In the genomic region with DNA sequence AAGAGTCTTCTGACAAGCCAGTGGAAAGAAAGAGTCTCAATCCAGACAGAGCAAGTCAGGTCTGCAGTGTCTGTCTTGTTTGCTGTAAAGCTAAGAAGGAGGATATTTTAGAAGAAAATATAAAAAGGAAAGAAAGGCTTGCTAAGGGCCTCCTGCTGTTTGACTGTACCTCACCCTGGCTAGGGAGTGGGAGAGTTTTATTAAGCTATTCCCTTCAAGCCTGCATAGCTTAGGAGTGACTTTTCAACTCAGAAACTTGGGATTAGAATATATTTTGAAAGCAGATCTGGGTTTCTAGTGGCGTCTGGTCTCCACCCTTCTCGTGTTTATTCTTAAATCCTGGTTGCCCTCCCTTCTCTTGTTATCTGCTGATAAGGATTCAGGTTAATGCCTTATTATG, we compare ENCODE assay signal across 13 cellular contexts.
A peak's percentile ranks its signal among the peaks of the same experiment; 100 is the strongest.
DNase-seq lines count a peak whose midpoint lies in the region; ATAC-seq, FAIRE-seq and TF ChIP-seq lines count a peak whose summit lies in the region.
"Had no signal": no experiment of that assay in that cellular context is flagged by ENCODE, and none has a peak within 500 bp of the region (broad histone marks: within the 10 kb centered on the region; RNA-seq: fewer than 3 reads in every experiment).

No MANE protein-coding gene starts in this region.

- POLR2A ChIA-PET in Caco-2 (lab: Charles Lee), result no interaction called here

- H3K4me3 ChIP-seq in astrocyte (ENCODE audit: insufficient read depth, low read depth, low read length), result no peak overlapping the region
- no peak overlapping the region for H3K4me3 ChIP-seq in kidney (ENCODE audit: low read length in 2 of 2)
- H3K4me3 ChIP-seq in Caco-2 (ENCODE audit: low read depth, low read length), result no peak overlapping the region
- H3K4me3 ChIP-seq: HAP-1, testis had no signal

- H3K27me3 Mint-ChIP-seq in activated CD4-positive, alpha-beta T cell treated with anti-CD3 and anti-CD28 coated beads, Interleukin-2, amount 10 ng/mL, durations not matched to agents 24 days and 14 days, result no peaks in the 10 kb centered on the region
- H3K27me3 Mint-ChIP-seq in astrocyte (ENCODE audit: low read depth, unreplicated experiment), result no peaks in the 10 kb centered on the region
- no peaks in the 10 kb centered on the region for H3K27me3 Mint-ChIP-seq in stimulated activated memory B cell treated with anti-CD40 and anti-IgM and Interleukin-4, amounts not matched to agents 10 μg/mL and 1 μg/mL and 100 μg/mL, for 72 hours
- H3K27me3 Mint-ChIP-seq in Caco-2 (ENCODE audit: insufficient read depth, unreplicated experiment), result no peaks in the 10 kb centered on the region
- H3K27me3 Mint-ChIP-seq in HFFc6 (ENCODE audit: insufficient read depth), result no peaks in the 10 kb centered on the region

- H2AFZ ChIP-seq in astrocyte (ENCODE audit: low read depth, low read length), result no peak overlapping the region

- H3K4me3 Mint-ChIP-seq in activated CD4-positive, alpha-beta T cell treated with anti-CD3 and anti-CD28 coated beads, Interleukin-2, amount 10 ng/mL, durations not matched to agents 24 days and 14 days, result peak overlapping the region; percentile 48
- H3K4me3 Mint-ChIP-seq in astrocyte (ENCODE audit: unreplicated experiment) (no peak overlapping the region), Caco-2 (ENCODE audit: unreplicated experiment) (no peak overlapping the region), HFFc6 (no peak overlapping the region)
- H3K4me3 Mint-ChIP-seq in stimulated activated memory B cell treated with anti-CD40 and anti-IgM and Interleukin-4, amounts not matched to agents 10 μg/mL and 1 μg/mL and 100 μg/mL, for 72 hours, result no peak overlapping the region

- no peak for ATAC-seq in stimulated activated memory B cell treated with anti-CD40 and anti-IgM and Interleukin-4, amounts not matched to agents 10 μg/mL and 1 μg/mL and 100 μg/mL, for 72 hours

- no peak overlapping the region for H3K27ac ChIP-seq in astrocyte (ENCODE audit: low read depth, low read length)
- peak overlapping the region; percentile 68 to 85 for H3K27ac ChIP-seq in kidney (ENCODE audit: low read depth in 2 of 2, low read length in 2 of 2)

- TF ChIP-seq CTCF in astrocyte (IDR thresholded peaks at IDR 0.05; ENCODE audit: insufficient read depth, low read depth, low read length) (no peak), kidney (IDR thresholded peaks at IDR 0.05; ENCODE audit: borderline replicate concordance, extremely low read depth, insufficient read depth) (no peak), Caco-2 (IDR thresholded peaks at IDR 0.05; ENCODE audit: insufficient read depth in 1 of 2, low read depth in 1 of 2, low read length in 1 of 2, severe bottlenecking in 1 of 2, unreplicated experiment in 1 of 2) (no peak), HFFc6 (IDR thresholded peaks at IDR 0.05) (no peak)

- BruUV-seq in Caco-2 (replicated peaks; lab: Mats Ljungman, UMichigan), result no TSS peak

- DNase-seq in activated CD4-positive, alpha-beta T cell treated with anti-CD3 and anti-CD28 coated beads, Interleukin-2, amount 10 ng/mL, durations not matched to agents 24 days and 14 days, result no peak
- no peak for DNase-seq in activated CD4-positive, alpha-beta T cell treated with anti-CD3 and anti-CD28 coated beads, Interleukin-2, amount 50 U/mL, for 48 hours
- no peak for DNase-seq in astrocyte (ENCODE audit: low read depth)
- no peak for DNase-seq in kidney
- DNase-seq in Caco-2, result no peak
- no peak for DNase-seq in HFFc6
- DNase-seq in dermis blood vessel endothelial cell, result no peak
- DNase-seq: GDM1; NCI-H1105; NK-92 treated with Interleukin-12 subunit alpha and Interleukin-12 subunit beta, amount 100 ng/mL, for 24 hours; testis had no signal

- H3K4me2 ChIP-seq in astrocyte (ENCODE audit: low read length), result no peak overlapping the region

- intact Hi-C loops in activated CD4-positive, alpha-beta T cell treated with anti-CD3 and anti-CD28 coated beads, Interleukin-2, amount 10 ng/mL, durations not matched to agents 24 days and 14 days (cut with micrococcal nuclease), result no loop called here
- intact Hi-C loops in kidney (cut with DNase I) (no loop called here), Caco-2 (cut with micrococcal nuclease; ENCODE audit: unreplicated experiment) (no loop called here)

- H3K9me3 Mint-ChIP-seq in activated CD4-positive, alpha-beta T cell treated with anti-CD3 and anti-CD28 coated beads, Interleukin-2, amount 10 ng/mL, durations not matched to agents 24 days and 14 days, result peaks cover 21% of the 10 kb centered on the region
- peaks cover 2% of the 10 kb centered on the region for H3K9me3 Mint-ChIP-seq in astrocyte (ENCODE audit: unreplicated experiment)
- no peaks in the 10 kb centered on the region for H3K9me3 Mint-ChIP-seq in stimulated activated memory B cell treated with anti-CD40 and anti-IgM and Interleukin-4, amounts not matched to agents 10 μg/mL and 1 μg/mL and 100 μg/mL, for 72 hours
- H3K9me3 Mint-ChIP-seq in Caco-2 (ENCODE audit: unreplicated experiment), result no peaks in the 10 kb centered on the region
- no peaks in the 10 kb centered on the region; the same call in none of the 2 replicates for H3K9me3 Mint-ChIP-seq in HFFc6

- peak overlapping the region; percentile 89 for H3K27ac Mint-ChIP-seq in activated CD4-positive, alpha-beta T cell treated with anti-CD3 and anti-CD28 coated beads, Interleukin-2, amount 10 ng/mL, durations not matched to agents 24 days and 14 days
- H3K27ac Mint-ChIP-seq in astrocyte (ENCODE audit: unreplicated experiment) (peak overlapping the region; percentile 89), Caco-2 (ENCODE audit: unreplicated experiment) (no peak overlapping the region), HFFc6 (no peak overlapping the region)
- H3K27ac Mint-ChIP-seq in stimulated activated memory B cell treated with anti-CD40 and anti-IgM and Interleukin-4, amounts not matched to agents 10 μg/mL and 1 μg/mL and 100 μg/mL, for 72 hours, result peak overlapping the region; percentile 6

- no peaks in the 10 kb centered on the region for H3K79me2 ChIP-seq in astrocyte (ENCODE audit: insufficient read depth, low read length)

- H4K20me1 ChIP-seq in astrocyte (ENCODE audit: insufficient read depth, low read length), result no peaks in the 10 kb centered on the region

- H3K4me1 ChIP-seq in astrocyte (ENCODE audit: insufficient read depth, low read length), result peaks cover 12% of the 10 kb centered on the region
- H3K4me1 ChIP-seq in kidney (ENCODE audit: control insufficient read depth in 1 of 2, insufficient read depth in 1 of 2, low read depth in 1 of 2, low read length in 2 of 2), result peaks cover 0 to 9% of the 10 kb centered on the region in 2 donors
- H3K4me1 ChIP-seq in Caco-2, result peaks cover 12% of the 10 kb centered on the region
- H3K4me1 ChIP-seq: testis had no signal

- no peaks in the 10 kb centered on the region for H3K27me3 ChIP-seq in astrocyte (ENCODE audit: insufficient read depth, low read length)
- H3K27me3 ChIP-seq in Caco-2 (replicated peaks; ENCODE audit: control insufficient read depth, insufficient read depth, low read length), result no peaks in the 10 kb centered on the region
- H3K27me3 ChIP-seq: testis had no signal

- H3K9ac ChIP-seq in astrocyte (ENCODE audit: low read length) (no peak overlapping the region), kidney (ENCODE audit: low read length in 2 of 2) (peak overlapping the region in 1 of 2 donors; percentile 12)

- FAIRE-seq in astrocyte (lab: Jason Lieb, UNC) (no peak), kidney (lab: Jason Lieb, UNC) (no peak)

- peaks cover 22% of the 10 kb centered on the region for H3K4me1 Mint-ChIP-seq in activated CD4-positive, alpha-beta T cell treated with anti-CD3 and anti-CD28 coated beads, Interleukin-2, amount 10 ng/mL, durations not matched to agents 24 days and 14 days
- H3K4me1 Mint-ChIP-seq in astrocyte (ENCODE audit: low read depth, unreplicated experiment) (peaks cover 10% of the 10 kb centered on the region), Caco-2 (ENCODE audit: low read depth, unreplicated experiment) (no peaks in the 10 kb centered on the region), HFFc6 (ENCODE audit: low read depth) (no peaks in the 10 kb centered on the region)
- H3K4me1 Mint-ChIP-seq in stimulated activated memory B cell treated with anti-CD40 and anti-IgM and Interleukin-4, amounts not matched to agents 10 μg/mL and 1 μg/mL and 100 μg/mL, for 72 hours, result peaks cover 12% of the 10 kb centered on the region

- peaks cover 5% of the 10 kb centered on the region for H3K36me3 Mint-ChIP-seq in activated CD4-positive, alpha-beta T cell treated with anti-CD3 and anti-CD28 coated beads, Interleukin-2, amount 10 ng/mL, durations not matched to agents 24 days and 14 days (ENCODE audit: low read depth)
- H3K36me3 Mint-ChIP-seq in astrocyte (ENCODE audit: low read depth, unreplicated experiment) (no peaks in the 10 kb centered on the region), Caco-2 (ENCODE audit: insufficient read depth, unreplicated experiment) (no peaks in the 10 kb centered on the region), HFFc6 (ENCODE audit: low read depth) (no peaks in the 10 kb centered on the region)
- no peaks in the 10 kb centered on the region for H3K36me3 Mint-ChIP-seq in stimulated activated memory B cell treated with anti-CD40 and anti-IgM and Interleukin-4, amounts not matched to agents 10 μg/mL and 1 μg/mL and 100 μg/mL, for 72 hours

- H3K9me3 ChIP-seq in astrocyte (ENCODE audit: insufficient read depth, low read depth, low read length), result no peaks in the 10 kb centered on the region
- H3K9me3 ChIP-seq in kidney (ENCODE audit: control insufficient read depth in 1 of 2, low read length in 2 of 2), result no peaks in the 10 kb centered on the region
- H3K9me3 ChIP-seq in Caco-2, result peaks cover 4% of the 10 kb centered on the region; the same call in 1 of the 2 replicates
- H3K9me3 ChIP-seq: testis had no signal

- no peaks in the 10 kb centered on the region for H3K36me3 ChIP-seq in astrocyte (ENCODE audit: insufficient read depth, low read length)
- H3K36me3 ChIP-seq in kidney (ENCODE audit: control insufficient read depth in 1 of 2, insufficient read depth in 2 of 2, low read length in 2 of 2), result no peaks in the 10 kb centered on the region
- no peaks in the 10 kb centered on the region for H3K36me3 ChIP-seq in Caco-2 (ENCODE audit: control insufficient read depth, insufficient read depth, low read length)
- H3K36me3 ChIP-seq: HAP-1 had no signal

- CTCF ChIA-PET in Caco-2 (lab: Charles Lee), result no interaction called here

Comparison
In these comparisons a context has a peak if more than half of its experiments do, and no peak if none do; other contexts are left out.
1. H3K27ac Mint-ChIP-seq: peak in activated CD4-positive, alpha-beta T cell treated with anti-CD3 and anti-CD28 coated beads, Interleukin-2, amount 10 ng/mL, durations not matched to agents 24 days and 14 days (single experiment), astrocyte (single experiment) and stimulated activated memory B cell treated with anti-CD40 and anti-IgM and Interleukin-4, amounts not matched to agents 10 μg/mL and 1 μg/mL and 100 μg/mL, for 72 hours (single experiment); none in Caco-2 (single experiment) and HFFc6 (single experiment).